In the genomic region with DNA sequence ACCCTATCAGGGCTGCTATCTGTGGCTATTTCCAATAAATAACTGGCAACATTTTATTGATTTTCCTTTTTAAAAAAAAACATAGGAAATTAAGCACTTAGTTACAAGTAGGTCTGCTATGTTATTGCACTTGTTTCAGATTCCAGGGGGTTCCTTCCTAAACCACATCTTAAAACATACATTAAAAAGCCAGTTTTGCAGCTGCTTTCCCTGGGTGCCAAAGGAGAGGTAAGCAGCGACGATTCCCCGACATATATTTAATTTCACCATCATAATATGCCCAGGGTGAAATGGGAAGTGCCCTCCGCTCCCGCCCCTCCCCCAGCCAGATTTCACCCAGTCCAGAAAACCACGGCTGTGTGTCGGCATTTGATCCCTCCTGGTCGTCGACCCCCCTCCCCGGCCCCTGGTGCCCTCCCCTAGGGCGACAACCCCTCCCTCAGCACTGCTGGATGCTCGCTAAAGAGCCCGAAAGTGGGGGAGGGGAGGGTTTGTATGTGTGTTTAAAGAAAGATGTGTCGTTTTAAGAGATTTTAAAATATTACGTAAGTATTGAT, we compare ENCODE assay signal across 1 cellular context.
TF ChIP-seq lines count a peak whose summit lies in the region.

No MANE protein-coding gene starts in this region.

TF ChIP-seq in GM23338, 12 proteins besides CTCF, POLR2A, EP300 and RAD21 (continued from another document):
- TF ChIP-seq, protein P1, sequence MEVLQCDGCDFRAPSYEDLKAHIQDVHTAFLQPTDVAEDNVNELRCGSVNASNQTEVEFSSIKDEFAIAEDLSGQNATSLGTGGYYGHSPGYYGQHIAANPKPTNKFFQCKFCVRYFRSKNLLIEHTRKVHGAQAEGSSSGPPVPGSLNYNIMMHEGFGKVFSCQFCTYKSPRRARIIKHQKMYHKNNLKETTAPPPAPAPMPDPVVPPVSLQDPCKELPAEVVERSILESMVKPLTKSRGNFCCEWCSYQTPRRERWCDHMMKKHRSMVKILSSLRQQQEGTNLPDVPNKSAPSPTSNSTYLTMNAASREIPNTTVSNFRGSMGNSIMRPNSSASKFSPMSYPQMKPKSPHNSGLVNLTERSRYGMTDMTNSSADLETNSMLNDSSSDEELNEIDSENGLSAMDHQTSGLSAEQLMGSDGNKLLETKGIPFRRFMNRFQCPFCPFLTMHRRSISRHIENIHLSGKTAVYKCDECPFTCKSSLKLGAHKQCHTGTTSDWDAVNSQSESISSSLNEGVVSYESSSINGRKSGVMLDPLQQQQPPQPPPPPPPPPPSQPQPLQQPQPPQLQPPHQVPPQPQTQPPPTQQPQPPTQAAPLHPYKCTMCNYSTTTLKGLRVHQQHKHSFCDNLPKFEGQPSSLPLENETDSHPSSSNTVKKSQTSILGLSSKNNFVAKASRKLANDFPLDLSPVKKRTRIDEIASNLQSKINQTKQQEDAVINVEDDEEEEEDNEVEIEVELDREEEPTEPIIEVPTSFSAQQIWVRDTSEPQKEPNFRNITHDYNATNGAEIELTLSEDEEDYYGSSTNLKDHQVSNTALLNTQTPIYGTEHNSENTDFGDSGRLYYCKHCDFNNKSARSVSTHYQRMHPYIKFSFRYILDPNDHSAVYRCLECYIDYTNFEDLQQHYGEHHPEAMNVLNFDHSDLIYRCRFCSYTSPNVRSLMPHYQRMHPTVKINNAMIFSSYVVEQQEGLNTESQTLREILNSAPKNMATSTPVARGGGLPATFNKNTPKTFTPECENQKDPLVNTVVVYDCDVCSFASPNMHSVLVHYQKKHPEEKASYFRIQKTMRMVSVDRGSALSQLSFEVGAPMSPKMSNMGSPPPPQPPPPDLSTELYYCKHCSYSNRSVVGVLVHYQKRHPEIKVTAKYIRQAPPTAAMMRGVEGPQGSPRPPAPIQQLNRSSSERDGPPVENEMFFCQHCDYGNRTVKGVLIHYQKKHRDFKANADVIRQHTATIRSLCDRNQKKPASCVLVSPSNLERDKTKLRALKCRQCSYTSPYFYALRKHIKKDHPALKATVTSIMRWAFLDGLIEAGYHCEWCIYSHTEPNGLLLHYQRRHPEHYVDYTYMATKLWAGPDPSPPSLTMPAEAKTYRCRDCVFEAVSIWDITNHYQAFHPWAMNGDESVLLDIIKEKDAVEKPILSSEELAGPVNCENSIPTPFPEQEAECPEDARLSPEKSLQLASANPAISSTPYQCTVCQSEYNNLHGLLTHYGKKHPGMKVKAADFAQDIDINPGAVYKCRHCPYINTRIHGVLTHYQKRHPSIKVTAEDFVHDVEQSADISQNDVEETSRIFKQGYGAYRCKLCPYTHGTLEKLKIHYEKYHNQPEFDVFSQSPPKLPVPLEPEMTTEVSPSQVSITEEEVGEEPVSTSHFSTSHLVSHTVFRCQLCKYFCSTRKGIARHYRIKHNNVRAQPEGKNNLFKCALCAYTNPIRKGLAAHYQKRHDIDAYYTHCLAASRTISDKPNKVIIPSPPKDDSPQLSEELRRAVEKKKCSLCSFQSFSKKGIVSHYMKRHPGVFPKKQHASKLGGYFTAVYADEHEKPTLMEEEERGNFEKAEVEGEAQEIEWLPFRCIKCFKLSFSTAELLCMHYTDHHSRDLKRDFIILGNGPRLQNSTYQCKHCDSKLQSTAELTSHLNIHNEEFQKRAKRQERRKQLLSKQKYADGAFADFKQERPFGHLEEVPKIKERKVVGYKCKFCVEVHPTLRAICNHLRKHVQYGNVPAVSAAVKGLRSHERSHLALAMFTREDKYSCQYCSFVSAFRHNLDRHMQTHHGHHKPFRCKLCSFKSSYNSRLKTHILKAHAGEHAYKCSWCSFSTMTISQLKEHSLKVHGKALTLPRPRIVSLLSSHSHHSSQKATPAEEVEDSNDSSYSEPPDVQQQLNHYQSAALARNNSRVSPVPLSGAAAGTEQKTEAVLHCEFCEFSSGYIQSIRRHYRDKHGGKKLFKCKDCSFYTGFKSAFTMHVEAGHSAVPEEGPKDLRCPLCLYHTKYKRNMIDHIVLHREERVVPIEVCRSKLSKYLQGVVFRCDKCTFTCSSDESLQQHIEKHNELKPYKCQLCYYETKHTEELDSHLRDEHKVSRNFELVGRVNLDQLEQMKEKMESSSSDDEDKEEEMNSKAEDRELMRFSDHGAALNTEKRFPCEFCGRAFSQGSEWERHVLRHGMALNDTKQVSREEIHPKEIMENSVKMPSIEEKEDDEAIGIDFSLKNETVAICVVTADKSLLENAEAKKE (CRISPR knock-in tag; IDR thresholded peaks at IDR 0.05), result no peak
- TF ChIP-seq, protein P2, sequence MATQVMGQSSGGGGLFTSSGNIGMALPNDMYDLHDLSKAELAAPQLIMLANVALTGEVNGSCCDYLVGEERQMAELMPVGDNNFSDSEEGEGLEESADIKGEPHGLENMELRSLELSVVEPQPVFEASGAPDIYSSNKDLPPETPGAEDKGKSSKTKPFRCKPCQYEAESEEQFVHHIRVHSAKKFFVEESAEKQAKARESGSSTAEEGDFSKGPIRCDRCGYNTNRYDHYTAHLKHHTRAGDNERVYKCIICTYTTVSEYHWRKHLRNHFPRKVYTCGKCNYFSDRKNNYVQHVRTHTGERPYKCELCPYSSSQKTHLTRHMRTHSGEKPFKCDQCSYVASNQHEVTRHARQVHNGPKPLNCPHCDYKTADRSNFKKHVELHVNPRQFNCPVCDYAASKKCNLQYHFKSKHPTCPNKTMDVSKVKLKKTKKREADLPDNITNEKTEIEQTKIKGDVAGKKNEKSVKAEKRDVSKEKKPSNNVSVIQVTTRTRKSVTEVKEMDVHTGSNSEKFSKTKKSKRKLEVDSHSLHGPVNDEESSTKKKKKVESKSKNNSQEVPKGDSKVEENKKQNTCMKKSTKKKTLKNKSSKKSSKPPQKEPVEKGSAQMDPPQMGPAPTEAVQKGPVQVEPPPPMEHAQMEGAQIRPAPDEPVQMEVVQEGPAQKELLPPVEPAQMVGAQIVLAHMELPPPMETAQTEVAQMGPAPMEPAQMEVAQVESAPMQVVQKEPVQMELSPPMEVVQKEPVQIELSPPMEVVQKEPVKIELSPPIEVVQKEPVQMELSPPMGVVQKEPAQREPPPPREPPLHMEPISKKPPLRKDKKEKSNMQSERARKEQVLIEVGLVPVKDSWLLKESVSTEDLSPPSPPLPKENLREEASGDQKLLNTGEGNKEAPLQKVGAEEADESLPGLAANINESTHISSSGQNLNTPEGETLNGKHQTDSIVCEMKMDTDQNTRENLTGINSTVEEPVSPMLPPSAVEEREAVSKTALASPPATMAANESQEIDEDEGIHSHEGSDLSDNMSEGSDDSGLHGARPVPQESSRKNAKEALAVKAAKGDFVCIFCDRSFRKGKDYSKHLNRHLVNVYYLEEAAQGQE (IDR thresholded peaks at IDR 0.05; ENCODE audit: unreplicated experiment), result no peak
- TF ChIP-seq ZNF114 (CRISPR knock-in tag; IDR thresholded peaks at IDR 0.05), result no peak
- TF ChIP-seq CREB1 (CRISPR knock-in tag; IDR thresholded peaks at IDR 0.05; ENCODE audit: low read depth), result no peak
- no peak for TF ChIP-seq STAT1 (IDR thresholded peaks at IDR 0.05; ENCODE audit: unreplicated experiment)
- TF ChIP-seq ZNF331 (CRISPR knock-in tag; IDR thresholded peaks at IDR 0.05; ENCODE audit: low read depth), result no peak
- TF ChIP-seq EZH2phosphoT487 (IDR thresholded peaks at IDR 0.05; ENCODE audit: unreplicated experiment), result no peak
- no peak for TF ChIP-seq POLR2AphosphoS5 (IDR thresholded peaks at IDR 0.05; ENCODE audit: low read depth)
- no peak for TF ChIP-seq NANOG (IDR thresholded peaks at IDR 0.05; ENCODE audit: borderline replicate concordance)
- TF ChIP-seq EZH2 (IDR thresholded peaks at IDR 0.05; ENCODE audit: low read depth, unreplicated experiment), result no peak
- TF ChIP-seq, protein P3, sequence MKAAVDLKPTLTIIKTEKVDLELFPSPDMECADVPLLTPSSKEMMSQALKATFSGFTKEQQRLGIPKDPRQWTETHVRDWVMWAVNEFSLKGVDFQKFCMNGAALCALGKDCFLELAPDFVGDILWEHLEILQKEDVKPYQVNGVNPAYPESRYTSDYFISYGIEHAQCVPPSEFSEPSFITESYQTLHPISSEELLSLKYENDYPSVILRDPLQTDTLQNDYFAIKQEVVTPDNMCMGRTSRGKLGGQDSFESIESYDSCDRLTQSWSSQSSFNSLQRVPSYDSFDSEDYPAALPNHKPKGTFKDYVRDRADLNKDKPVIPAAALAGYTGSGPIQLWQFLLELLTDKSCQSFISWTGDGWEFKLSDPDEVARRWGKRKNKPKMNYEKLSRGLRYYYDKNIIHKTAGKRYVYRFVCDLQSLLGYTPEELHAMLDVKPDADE (IDR thresholded peaks at IDR 0.05), result no peak
